In the genomic region with DNA sequence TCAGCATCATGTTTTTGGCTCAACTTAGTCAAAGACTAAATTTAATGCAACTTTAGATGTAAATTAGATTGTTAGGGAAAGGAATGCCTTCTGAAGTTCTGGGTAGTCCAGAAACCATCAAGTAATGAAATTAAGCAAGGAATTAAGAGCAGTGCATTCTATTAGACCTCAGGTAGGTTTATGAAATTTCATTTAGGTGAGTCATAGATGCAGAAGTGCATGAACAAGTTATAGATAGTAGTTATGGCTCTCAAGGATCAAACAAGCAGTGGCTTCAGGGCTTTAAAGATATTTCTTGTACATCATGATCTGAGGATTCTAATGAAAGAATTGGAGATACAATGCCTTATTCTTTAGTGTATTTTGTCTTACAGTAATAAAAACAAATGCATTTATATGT, we compare ENCODE assay signal across 24 cellular contexts.
"Had no signal": no experiment of that assay in that cellular context is flagged by ENCODE, and none has a peak within 500 bp of the region (broad histone marks: within the 10 kb centered on the region; RNA-seq: fewer than 3 reads in every experiment).

No MANE protein-coding gene starts in this region.

- ATAC-seq: activated CD4-positive, CD25-positive, alpha-beta regulatory T cell treated with anti-CD3 and anti-CD28 coated beads, Interleukin-2, amount 50 U/mL, for 24 hours; activated CD8-positive, alpha-beta T cell treated with anti-CD3 and anti-CD28 coated beads for 36 hours had no signal

- H3K36me3 Mint-ChIP-seq: activated naive CD8-positive, alpha-beta T cell treated with anti-CD3 and anti-CD28 coated beads, Interleukin-2, amount 10 ng/mL, durations not matched to agents 7 days and 5 days had no signal

- H3K4me1 Mint-ChIP-seq: activated naive CD8-positive, alpha-beta T cell treated with anti-CD3 and anti-CD28 coated beads, Interleukin-2, amount 10 ng/mL, durations not matched to agents 7 days and 5 days had no signal

- H3K4me3 Mint-ChIP-seq: activated CD8-positive, alpha-beta T cell treated with anti-CD3 and anti-CD28 coated beads for 36 hours; activated naive CD8-positive, alpha-beta T cell treated with anti-CD3 and anti-CD28 coated beads, Interleukin-2, amount 10 ng/mL, durations not matched to agents 7 days and 5 days; T-helper 2 cell treated with Interferon-gamma antibody and Interleukin-4, amounts not matched to agents 5 μg/mL and 100 μg/mL, for 36 hours had no signal

- H3K27ac ChIP-seq: adrenal gland had no signal

- H3K36me3 ChIP-seq: adrenal gland had no signal

- DNase-seq: activated CD4-positive, alpha-beta T cell treated with anti-CD3 and anti-CD28 coated beads for 4 hours; activated CD8-positive, alpha-beta memory T cell treated with anti-CD3 and anti-CD28 coated beads, Interleukin-2, amount 50 U/mL, for 48 hours; activated CD8-positive, alpha-beta T cell treated with anti-CD3 and anti-CD28 coated beads for 36 hours; activated naive CD4-positive, alpha-beta T cell treated with anti-CD3 and anti-CD28 coated beads, Interleukin-2, amount 50 U/mL, for 16 hours; activated naive CD8-positive, alpha-beta T cell treated with anti-CD3 and anti-CD28 coated beads, Interleukin-2, amount 10 ng/mL, durations not matched to agents 7 days and 5 days; activated T-cell treated with anti-CD3 and anti-CD28 coated beads, Interleukin-2, amount 50 U/mL, for 1 hour; adrenal gland; anterior cingulate cortex; caudate nucleus; NCI-H1092 treated with DMSO at 0.1 percent for 48 hours; NCI-H1417 treated with DMSO at 0.1 percent for 48 hours; NCI-H1694; NCI-H2029; NCI-H2107; NCI-H2171 treated with DMSO at 0.1 percent for 48 hours; NCI-H226; NCI-H510A; NCI-H526 treated with DMSO at 0.1 percent for 48 hours; NCI-H82; SIG-M5; T-helper 1 cell had no signal

- H3K27me3 ChIP-seq: adrenal gland had no signal

- H3K27ac Mint-ChIP-seq: activated CD8-positive, alpha-beta T cell treated with anti-CD3 and anti-CD28 coated beads for 36 hours; activated naive CD8-positive, alpha-beta T cell treated with anti-CD3 and anti-CD28 coated beads, Interleukin-2, amount 10 ng/mL, durations not matched to agents 7 days and 5 days; T-helper 2 cell treated with Interferon-gamma antibody and Interleukin-4, amounts not matched to agents 5 μg/mL and 100 μg/mL, for 36 hours had no signal

- H3K9me3 ChIP-seq: adrenal gland had no signal

- FAIRE-seq: RCC 7860 had no signal

- H3K4me1 ChIP-seq: adrenal gland had no signal
